ENCODE assay signal across 1 cellular context in the genomic region with DNA sequence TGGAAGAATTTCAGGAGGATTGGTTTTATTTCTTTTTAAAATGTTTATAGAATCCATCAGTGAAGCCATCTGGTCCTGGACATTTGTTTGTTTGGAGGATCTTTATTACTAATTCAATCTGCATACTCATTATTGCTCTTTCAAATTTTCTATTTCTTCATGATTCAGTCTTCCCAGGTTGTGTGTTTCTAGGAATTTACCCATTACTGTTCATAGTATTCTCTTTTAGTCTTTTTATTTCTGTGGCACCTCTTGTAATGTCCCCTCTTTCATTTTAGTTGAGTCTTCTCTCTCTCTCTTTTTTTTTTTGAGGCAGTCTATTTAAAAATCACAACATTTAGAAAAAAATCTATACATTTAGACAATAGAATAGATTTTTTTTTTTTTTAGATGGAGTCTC.
TF ChIP-seq lines count a peak whose summit lies in the region.

No MANE protein-coding gene starts in this region.

TF ChIP-seq in HCT116, 20 proteins besides CTCF, POLR2A, EP300 and RAD21:
- TF ChIP-seq SP1 (IDR thresholded peaks at IDR 0.05; ENCODE audit: low read depth) (no peak), ZFX (IDR thresholded peaks at IDR 0.05) (no peak), TCF7L2 (IDR thresholded peaks at IDR 0.05; ENCODE audit: borderline replicate concordance, extremely low read depth, insufficient read depth, insufficient read length) (no peak), JUND (IDR thresholded peaks at IDR 0.05) (no peak)
